Comparison of ENCODE assay signal across 1 cellular context in the genomic region with DNA sequence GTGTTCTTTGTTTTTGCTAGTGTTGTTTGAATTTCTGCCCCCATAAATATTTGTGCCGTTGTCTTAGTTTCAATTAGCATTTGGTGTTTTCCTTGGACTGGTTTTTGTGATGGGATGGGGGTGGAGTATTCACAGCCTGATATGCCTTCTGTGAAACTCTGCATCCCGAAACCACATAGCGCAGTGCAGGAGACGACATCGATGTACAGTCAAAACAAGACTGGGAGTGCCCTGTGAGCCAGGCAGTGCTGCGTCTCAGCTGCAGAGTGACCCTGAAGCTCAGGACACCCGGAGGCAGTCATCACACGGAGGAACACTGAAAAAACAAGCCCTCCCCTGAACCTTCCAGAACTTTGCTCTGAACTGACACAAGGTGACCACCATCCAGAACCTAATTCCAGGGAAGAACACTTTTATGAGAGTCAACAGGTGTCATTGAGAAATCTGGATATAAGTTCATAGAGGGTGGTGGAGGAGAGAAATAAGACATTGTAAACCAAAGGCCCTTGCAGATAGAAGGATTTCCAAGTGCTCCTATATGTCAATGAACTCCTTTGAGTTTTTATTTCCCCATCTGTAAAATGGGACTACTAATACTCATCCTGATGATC.
TF ChIP-seq lines count a peak whose summit lies in the region.

No MANE protein-coding gene starts in this region.

TF ChIP-seq in IMR-90, 13 proteins besides CTCF, POLR2A, EP300 and RAD21:
- TF ChIP-seq MAFK (IDR thresholded peaks at IDR 0.05; ENCODE audit: low read depth, low read length) (no peak), ELK1 (IDR thresholded peaks at IDR 0.05; ENCODE audit: borderline replicate concordance, low read depth, low read length) (no peak), FOS (IDR thresholded peaks at IDR 0.05; ENCODE audit: low read depth, low read length) (no peak), CHD1 (IDR thresholded peaks at IDR 0.05; ENCODE audit: low read depth, low read length) (no peak), CEBPB (IDR thresholded peaks at IDR 0.05; ENCODE audit: low read depth, low read length) (no peak), RCOR1 (IDR thresholded peaks at IDR 0.05; ENCODE audit: insufficient replicate concordance, low read length) (no peak), MAZ (IDR thresholded peaks at IDR 0.05; ENCODE audit: borderline replicate concordance, low read depth, low read length) (no peak), RFX5 (IDR thresholded peaks at IDR 0.05; ENCODE audit: low read depth, low read length) (no peak), SMC3 (IDR thresholded peaks at IDR 0.05; ENCODE audit: low read depth, low read length) (no peak), NFE2L2 (IDR thresholded peaks at IDR 0.05; ENCODE audit: low read depth, low read length) (no peak), BHLHE40 (IDR thresholded peaks at IDR 0.05; ENCODE audit: low read depth, low read length) (no peak), MXI1 (IDR thresholded peaks at IDR 0.05; ENCODE audit: borderline replicate concordance, low read depth, low read length) (no peak)
- TF ChIP-seq, protein P1, sequence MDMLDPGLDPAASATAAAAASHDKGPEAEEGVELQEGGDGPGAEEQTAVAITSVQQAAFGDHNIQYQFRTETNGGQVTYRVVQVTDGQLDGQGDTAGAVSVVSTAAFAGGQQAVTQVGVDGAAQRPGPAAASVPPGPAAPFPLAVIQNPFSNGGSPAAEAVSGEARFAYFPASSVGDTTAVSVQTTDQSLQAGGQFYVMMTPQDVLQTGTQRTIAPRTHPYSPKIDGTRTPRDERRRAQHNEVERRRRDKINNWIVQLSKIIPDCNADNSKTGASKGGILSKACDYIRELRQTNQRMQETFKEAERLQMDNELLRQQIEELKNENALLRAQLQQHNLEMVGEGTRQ (IDR thresholded peaks at IDR 0.05; ENCODE audit: low read depth, low read length) = no peak
